Comparison of ENCODE assay signal across 25 cellular contexts in genomic region chr15:63912061-63912615, GRCh38.
"Had no signal": no experiment of that assay in that cellular context is flagged by ENCODE, and none has a peak within 500 bp of the region (broad histone marks: within the 10 kb centered on the region; RNA-seq: fewer than 3 reads in every experiment).

No MANE protein-coding gene starts in this region.

- H3K27me3 ChIP-seq: brain microvascular endothelial cell, cardiac muscle cell had no signal

- H3K27me3 Mint-ChIP-seq: activated B cell treated with CpG ODN at 0.5 μM for 24 hours; activated CD8-positive, alpha-beta memory T cell treated with anti-CD3 and anti-CD28 coated beads, Interleukin-2, amount 10 ng/mL, durations not matched to agents 7 days and 5 days; activated naive CD8-positive, alpha-beta T cell; activated T-cell treated with anti-CD3 and anti-CD28 coated beads, Interleukin-2, amount 50 U/mL, for 24 hours; T-cell had no signal

- ATAC-seq: activated CD8-positive, alpha-beta memory T cell treated with anti-CD3 and anti-CD28 coated beads, Interleukin-2, amount 10 ng/mL, durations not matched to agents 7 days and 5 days; Right ventricle myocardium inferior; T-cell had no signal

- DNase-seq: activated B cell treated with CpG ODN at 0.5 μM for 24 hours; activated CD4-positive, alpha-beta T cell treated with anti-CD3 and anti-CD28 coated beads for 1 hour; activated CD4-positive, alpha-beta T cell treated with anti-CD3 and anti-CD28 coated beads, Interleukin-2, amount 10 ng/mL, durations not matched to agents 24 days and 14 days; activated CD4-positive, alpha-beta T cell treated with anti-CD3 and anti-CD28 coated beads, Interleukin-2, amount 50 U/mL, for 48 hours; activated CD8-positive, alpha-beta memory T cell treated with anti-CD3 and anti-CD28 coated beads, Interleukin-2, amount 10 ng/mL, durations not matched to agents 7 days and 5 days; activated effector memory CD4-positive, alpha-beta T cell treated with Interleukin-2 at 50 U/mL for 16 hours; activated naive CD4-positive, alpha-beta T cell; activated T-cell treated with anti-CD3 and anti-CD28 coated beads, Interleukin-2, amount 50 U/mL, for 24 hours; brain microvascular endothelial cell; NCI-H1105 treated with DMSO at 0.1 percent for 48 hours; NCI-H146; NCI-H187 treated with DMSO at 0.1 percent for 48 hours; NCI-H2081 treated with DMSO at 0.1 percent for 48 hours; NCI-H446 treated with DMSO at 0.1 percent for 48 hours; NCI-H524 treated with DMSO at 0.1 percent for 48 hours; NCI-H774; RPMI8226; T-cell; T-helper 2 cell; T1000 had no signal

- H3K36me3 ChIP-seq: brain microvascular endothelial cell, cardiac muscle cell had no signal

- H3K4me3 Mint-ChIP-seq: activated B cell treated with CpG ODN at 0.5 μM for 24 hours; activated CD4-positive, alpha-beta T cell treated with anti-CD3 and anti-CD28 coated beads, Interleukin-2, amount 10 ng/mL, durations not matched to agents 24 days and 14 days; activated CD8-positive, alpha-beta memory T cell treated with anti-CD3 and anti-CD28 coated beads, Interleukin-2, amount 10 ng/mL, durations not matched to agents 7 days and 5 days; activated naive CD8-positive, alpha-beta T cell; activated T-cell treated with anti-CD3 and anti-CD28 coated beads, Interleukin-2, amount 50 U/mL, for 24 hours; activated T-helper 1 cell treated with anti-CD3 and anti-CD28 coated beads, Interleukin-12 subunit alpha, Interleukin-12 subunit beta, Interleukin-2, Interleukin-4 antibody, amounts not matched to agents 30 ng/mL and 10 ng/mL and 1 ng/mL, durations not matched to agents 14 hours and 24 hours and 36 hours; T-cell had no signal

- H3K4me3 ChIP-seq: cardiac muscle cell, SK-N-MC had no signal

- H3K27ac Mint-ChIP-seq: activated B cell treated with CpG ODN at 0.5 μM for 24 hours; activated CD4-positive, alpha-beta T cell treated with anti-CD3 and anti-CD28 coated beads, Interleukin-2, amount 10 ng/mL, durations not matched to agents 24 days and 14 days; activated CD8-positive, alpha-beta memory T cell treated with anti-CD3 and anti-CD28 coated beads, Interleukin-2, amount 10 ng/mL, durations not matched to agents 7 days and 5 days; activated naive CD8-positive, alpha-beta T cell; activated T-cell treated with anti-CD3 and anti-CD28 coated beads, Interleukin-2, amount 50 U/mL, for 24 hours; activated T-helper 1 cell treated with anti-CD3 and anti-CD28 coated beads, Interleukin-12 subunit alpha, Interleukin-12 subunit beta, Interleukin-2, Interleukin-4 antibody, amounts not matched to agents 30 ng/mL and 10 ng/mL and 1 ng/mL, durations not matched to agents 14 hours and 24 hours and 36 hours; T-cell had no signal

- H3K36me3 Mint-ChIP-seq: activated naive CD8-positive, alpha-beta T cell; T-cell had no signal

- H3K27ac ChIP-seq: brain microvascular endothelial cell, cardiac muscle cell, SK-N-MC had no signal

- H3K9me3 Mint-ChIP-seq: activated B cell treated with CpG ODN at 0.5 μM for 24 hours; activated CD4-positive, alpha-beta T cell treated with anti-CD3 and anti-CD28 coated beads, Interleukin-2, amount 10 ng/mL, durations not matched to agents 24 days and 14 days; activated T-cell treated with anti-CD3 and anti-CD28 coated beads, Interleukin-2, amount 50 U/mL, for 24 hours; activated T-helper 1 cell treated with anti-CD3 and anti-CD28 coated beads, Interleukin-12 subunit alpha, Interleukin-12 subunit beta, Interleukin-2, Interleukin-4 antibody, amounts not matched to agents 30 ng/mL and 10 ng/mL and 1 ng/mL, durations not matched to agents 14 hours and 24 hours and 36 hours; T-cell had no signal
